9 cellular contexts compared by ENCODE assay signal in the genomic region with DNA sequence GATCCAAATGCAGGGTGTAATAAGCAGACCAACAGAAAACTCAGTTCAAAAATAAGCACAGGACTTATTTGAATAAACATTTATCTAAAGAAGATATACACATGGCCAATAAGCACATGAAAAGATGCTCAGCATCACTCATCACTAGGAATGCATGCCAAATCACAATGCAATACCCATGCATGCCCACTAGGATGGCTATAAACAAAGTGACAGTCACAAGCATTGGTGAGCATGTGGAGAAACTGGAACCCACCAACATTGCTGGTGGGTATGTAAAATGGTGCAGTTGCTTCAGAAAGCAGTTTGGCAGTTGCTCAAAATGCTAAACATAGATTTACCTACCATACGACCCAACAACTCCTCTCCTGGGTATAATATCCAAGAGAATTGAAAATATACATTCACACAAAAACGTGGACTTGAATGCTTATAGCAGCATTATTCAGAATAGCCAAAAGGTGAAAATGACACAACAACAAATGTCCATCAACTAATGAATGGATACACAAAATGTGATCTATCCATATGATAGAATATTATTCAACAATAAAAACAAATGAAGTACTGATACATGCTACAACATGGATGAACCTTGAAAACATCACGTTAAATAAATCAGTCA. TPM values are rescaled to one million over a fixed set of nuclear protein-coding genes. Genes with fewer than 3 reads are reported as not detected.
DNase-seq lines count a peak whose midpoint lies in the region; ATAC-seq and TF ChIP-seq lines count a peak whose summit lies in the region.
"Had no signal": no experiment of that assay in that cellular context is flagged by ENCODE, and none has a peak within 500 bp of the region (broad histone marks: within the 10 kb centered on the region; RNA-seq: fewer than 3 reads in every experiment).

No MANE protein-coding gene starts in this region.

- no peak overlapping the region for H2AFZ ChIP-seq in H9 (ENCODE audit: low read length)

- H2BK15ac ChIP-seq in H9 (ENCODE audit: low read depth, low read length) = no peak overlapping the region

- ATAC-seq in WTC11 = peak; percentile 59
- peak; percentile 20 for ATAC-seq in memory B cell (ENCODE audit: low read depth)
- no peak for ATAC-seq in HG03135 (IDR thresholded peaks at IDR 0.05; ENCODE audit: unreplicated experiment)
- no peak for ATAC-seq in left colon

- H2BK5ac ChIP-seq in H9 (ENCODE audit: insufficient read length, low read length) = no peak overlapping the region

- POLR2A ChIA-PET in WTC11 (lab: Charles Lee) = no interaction called here

- H2AK5ac ChIP-seq in H9 (ENCODE audit: insufficient read length, low read length) = no peak overlapping the region

- H3K4me3 Mint-ChIP-seq in H9 (no peak overlapping the region; a peak in 1 of 5 replicates), WTC11 (no peak overlapping the region), memory B cell (no peak overlapping the region)

- H2BK20ac ChIP-seq in H9 (ENCODE audit: low read depth, low read length, poor library complexity, severe bottlenecking) = no peak overlapping the region

- no peak overlapping the region for H3K14ac ChIP-seq in H9 (ENCODE audit: insufficient read depth, low read length)

- H3K9me3 Mint-ChIP-seq in H9 (no peaks in the 10 kb centered on the region), WTC11 (no peaks in the 10 kb centered on the region), memory B cell (no peaks in the 10 kb centered on the region)

- H3K27me3 Mint-ChIP-seq in H9 (ENCODE audit: low read depth) (no peaks in the 10 kb centered on the region), WTC11 (ENCODE audit: low read depth) (no peaks in the 10 kb centered on the region), memory B cell (no peaks in the 10 kb centered on the region)

- H3K9ac ChIP-seq in H9 (ENCODE audit: extremely low read depth, insufficient read length, low read length) = no peak overlapping the region

- H3K79me1 ChIP-seq in H9 (ENCODE audit: insufficient read depth, low read depth, low read length, poor library complexity, severe bottlenecking) = peaks cover 12% of the 10 kb centered on the region

- H3K4me2 ChIP-seq in H9 (ENCODE audit: insufficient read depth, insufficient read length, low read length) = no peak overlapping the region

- H3K4ac ChIP-seq in H9 (ENCODE audit: low read depth, low read length) = no peak overlapping the region

- H4K91ac ChIP-seq in H9 (ENCODE audit: insufficient read length, low read depth, low read length) = no peak overlapping the region

- no peak overlapping the region for H3K23ac ChIP-seq in H9 (ENCODE audit: insufficient read length, low read depth, low read length)

- CTCF ChIA-PET in WTC11 (lab: Charles Lee) = no interaction called here

- H3K23me2 ChIP-seq in H9 (ENCODE audit: insufficient read length, low read depth, low read length, poor library complexity, severe bottlenecking) = no peaks in the 10 kb centered on the region

- no peak overlapping the region for H3T11ph ChIP-seq in H9 (ENCODE audit: low read length)

- no CpG with 5 or more reads among the region's 3 CpGs for WGBS in H9 (ENCODE audit: extremely low coverage, insufficient read length, low lambda C conversion rate)

- no peaks in the 10 kb centered on the region for H3K9me3 ChIP-seq in BE2C
- no peaks in the 10 kb centered on the region for H3K9me3 ChIP-seq in H9 (ENCODE audit: control insufficient read depth, low read depth, low read length)
- H3K9me3 ChIP-seq in uterus = no peaks in the 10 kb centered on the region
- H3K9me3 ChIP-seq: ovary had no signal

- H3K79me2 ChIP-seq in H9 (ENCODE audit: insufficient read depth, low read length) = peaks cover 29% of the 10 kb centered on the region; the same call in 1 of the 2 replicates

- no peak for TF ChIP-seq POLR2A in uterus (IDR thresholded peaks at IDR 0.05)

- no peaks in the 10 kb centered on the region for H4K20me1 ChIP-seq in H9 (ENCODE audit: control insufficient read depth, insufficient read depth, insufficient read length)

- H4K5ac ChIP-seq in H9 (ENCODE audit: insufficient read length, low read depth, low read length) = no peak overlapping the region

- H3K56ac ChIP-seq in H9 (ENCODE audit: insufficient read length, low read depth, low read length) = no peak overlapping the region

- H3K27ac ChIP-seq in H9 (ENCODE audit: insufficient read length, low read depth, low read length) = no peak overlapping the region
- H3K27ac ChIP-seq in uterus = no peak overlapping the region
- H3K27ac ChIP-seq: ovary had no signal

- H3K36me3 ChIP-seq in BE2C = no peaks in the 10 kb centered on the region
- H3K36me3 ChIP-seq in uterus = no peaks in the 10 kb centered on the region
- H3K36me3 ChIP-seq: ovary had no signal

- no peak overlapping the region for H2BK120ac ChIP-seq in H9 (ENCODE audit: low read depth, low read length, poor library complexity, severe bottlenecking)

- peak; percentile 61 for TF ChIP-seq CTCF in BE2C (IDR thresholded peaks at IDR 0.05; ENCODE audit: low read depth, low read length)
- peak; percentile 72 for TF ChIP-seq CTCF in H9 (conservative IDR thresholded peaks at IDR 0.05)
- peak; percentile 46 for TF ChIP-seq CTCF in WTC11 (IDR thresholded peaks at IDR 0.05)
- TF ChIP-seq CTCF in uterus (IDR thresholded peaks at IDR 0.05) = no peak

- peaks cover 35 to 41% of the 10 kb centered on the region in 2 experiments for H3K4me1 Mint-ChIP-seq in H9
- H3K4me1 Mint-ChIP-seq in WTC11 = peaks cover 63% of the 10 kb centered on the region
- peaks cover 41% of the 10 kb centered on the region for H3K4me1 Mint-ChIP-seq in memory B cell

- H3K27me3 ChIP-seq in BE2C (no peaks in the 10 kb centered on the region), H9 (ENCODE audit: insufficient read depth, low read length) (no peaks in the 10 kb centered on the region), uterus (no peaks in the 10 kb centered on the region)
- H3K27me3 ChIP-seq: ovary had no signal

- intact Hi-C loops in uterus (cut with DNase I; ENCODE audit: low total_unique reads) (no loop called here), left colon (cut with DNase I, micrococcal nuclease) (no loop called here)

- H3K4me3 ChIP-seq in BE2C (ENCODE audit: low read depth, low read length) (no peak overlapping the region), uterus (no peak overlapping the region)
- H3K4me3 ChIP-seq: ovary had no signal

- no peak for DNase-seq in BE2C
- DNase-seq in H9 = no peak
- DNase-seq in WTC11 (ENCODE audit: low spot score) = no peak
- no peak for DNase-seq in memory B cell (ENCODE audit: low spot score in 2 of 2)
- DNase-seq in uterus = no peak
- no peak for DNase-seq in left colon
- no peak for DNase-seq in occipital lobe (lab: John Stamatoyannopoulos, UW)
- DNase-seq: ovary had no signal

- H3K36me3 Mint-ChIP-seq in H9 (ENCODE audit: insufficient read depth in 1 of 3, low read depth in 3 of 3) (peaks cover 0 to 3% (median 0%) of the 10 kb centered on the region in 3 experiments; a peak in 2 of 7 replicates), WTC11 (no peaks in the 10 kb centered on the region), memory B cell (peaks cover 4% of the 10 kb centered on the region)

- no peak overlapping the region for H2BK12ac ChIP-seq in H9 (ENCODE audit: insufficient read length, low read depth, low read length)

- no peak overlapping the region for H4K8ac ChIP-seq in H9 (replicated peaks; ENCODE audit: insufficient read length, low read depth, low read length)

- H3K4me1 ChIP-seq in BE2C = no peaks in the 10 kb centered on the region; the same call in 1 of the 2 replicates
- peaks cover 18% of the 10 kb centered on the region; the same call in 1 of the 2 replicates for H3K4me1 ChIP-seq in H9 (ENCODE audit: insufficient read depth, low read length)
- no peaks in the 10 kb centered on the region for H3K4me1 ChIP-seq in uterus

- H3K27ac Mint-ChIP-seq in H9 (peak overlapping the region in 1 of 3 experiments; percentile 41; a peak in 1 of 7 replicates), WTC11 (peak overlapping the region; percentile 82; the same call in 1 of the 2 replicates), memory B cell (peak overlapping the region; percentile 29)

- H3K18ac ChIP-seq in H9 (ENCODE audit: insufficient read length, low read depth, low read length) = no peak overlapping the region

TF ChIP-seq in WTC11, 78 proteins besides CTCF, POLR2A, EP300 and RAD21 (continues in another document):
- TF ChIP-seq NFYB (CRISPR knock-in tag; conservative IDR thresholded peaks at IDR 0.05; ENCODE audit: low read depth) (no peak), ZNF263 (CRISPR knock-in tag; IDR thresholded peaks at IDR 0.05; ENCODE audit: low read depth) (no peak), PRRX2 (CRISPR knock-in tag; IDR thresholded peaks at IDR 0.05) (no peak)
- TF ChIP-seq, protein P1, sequence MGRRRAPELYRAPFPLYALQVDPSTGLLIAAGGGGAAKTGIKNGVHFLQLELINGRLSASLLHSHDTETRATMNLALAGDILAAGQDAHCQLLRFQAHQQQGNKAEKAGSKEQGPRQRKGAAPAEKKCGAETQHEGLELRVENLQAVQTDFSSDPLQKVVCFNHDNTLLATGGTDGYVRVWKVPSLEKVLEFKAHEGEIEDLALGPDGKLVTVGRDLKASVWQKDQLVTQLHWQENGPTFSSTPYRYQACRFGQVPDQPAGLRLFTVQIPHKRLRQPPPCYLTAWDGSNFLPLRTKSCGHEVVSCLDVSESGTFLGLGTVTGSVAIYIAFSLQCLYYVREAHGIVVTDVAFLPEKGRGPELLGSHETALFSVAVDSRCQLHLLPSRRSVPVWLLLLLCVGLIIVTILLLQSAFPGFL (CRISPR knock-in tag; IDR thresholded peaks at IDR 0.05; ENCODE audit: borderline replicate concordance) = no peak

RNA-seq across cellular contexts. Expression of gene UBE2O, which starts 20.1 kb away (rescaled TPM):
- 117 TPM for polyA plus RNA-seq in BE2C (2012; ENCODE audit: insufficient read depth, insufficient read length, low read depth)
- total RNA-seq in H9 (2021) (47.7 and 52.6 TPM in 2 replicates), WTC11 (2021) (57.1 to 68.9 TPM (median 59.6 TPM) in 3 replicates), uterus (10 to 100 TPM in 2 of 4 donors, 1 to 10 TPM in 2; 5.0 to 31.5 (median 17.9) TPM), left colon (10 to 100 TPM; 15.9 to 18.2 TPM), occipital lobe (30.3 TPM)

RNA-seq across cellular contexts. Expression of gene AANAT, which starts 34.6 kb away (rescaled TPM):
- polyA plus RNA-seq in BE2C (2012; ENCODE audit: insufficient read depth, insufficient read length, low read depth) = 0.49 TPM
- 0.15 and 0.55 TPM in 2 replicates for total RNA-seq in H9 (2021)
- total RNA-seq in WTC11 (2021) = 0.17 to 0.57 TPM in 2 of 3 replicates, not detected in the other
- total RNA-seq in uterus = not detected
- total RNA-seq in left colon = not detected
- not detected for total RNA-seq in occipital lobe
- total RNA-seq: ovary had no signal
- polyA plus RNA-seq: ovary had no signal

RNA-seq across cellular contexts. Expression of gene SPHK1, which starts 48.4 kb away (rescaled TPM):
- polyA plus RNA-seq in BE2C (2012; ENCODE audit: insufficient read depth, insufficient read length, low read depth) = 14.1 TPM
- 1.4 and 1.8 TPM in 2 replicates for total RNA-seq in H9 (2021)
- total RNA-seq in WTC11 (2021) = 2.5 to 2.9 TPM (median 2.8 TPM) in 3 replicates
- 10 to 100 TPM in 2 of 4 donors, 1 to 10 TPM in 2; 7.9 to 33.2 (median 12.0) TPM for total RNA-seq in uterus
- 1 to 10 TPM; 2.9 to 4.2 TPM for total RNA-seq in left colon
- 0.78 TPM for total RNA-seq in occipital lobe

Comparison
In these comparisons a context has a peak if more than half of its experiments do, and no peak if none do; other contexts are left out.
1. CTCF ChIP-seq: peak in BE2C (single experiment), H9 (single experiment) and WTC11 (single experiment); none in uterus (0 of 4).
2. ATAC-seq: peak in WTC11 (single experiment) and memory B cell (single experiment); none in HG03135 (single experiment) and left colon (single experiment).